ENCODE assay signal across 15 cellular contexts in the genomic region with DNA sequence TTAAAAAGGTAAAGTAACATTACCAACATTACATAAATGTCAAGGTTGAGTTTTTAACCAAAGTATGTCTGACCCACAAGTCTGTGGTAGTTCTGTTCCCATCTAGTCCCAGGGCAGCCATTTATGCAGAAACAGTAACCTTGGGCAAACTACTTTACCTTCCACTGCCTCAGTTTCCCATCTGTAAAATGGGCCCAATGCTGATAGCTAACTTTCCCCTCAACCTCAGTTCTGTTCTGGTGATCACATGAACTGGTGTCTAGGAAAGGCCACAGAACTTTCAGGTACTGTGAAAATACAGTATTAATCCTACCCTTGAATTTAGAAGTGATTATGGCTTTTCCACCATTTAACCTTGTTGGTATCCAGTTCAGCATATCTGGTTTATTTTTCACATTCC.
DNase-seq lines count a peak whose midpoint lies in the region; ATAC-seq, FAIRE-seq and TF ChIP-seq lines count a peak whose summit lies in the region.
"Had no signal": no experiment of that assay in that cellular context is flagged by ENCODE, and none has a peak within 500 bp of the region (broad histone marks: within the 10 kb centered on the region; RNA-seq: fewer than 3 reads in every experiment).

No MANE protein-coding gene starts in this region.

- no peaks in the 10 kb centered on the region for H3K9me1 ChIP-seq in K562 (ENCODE audit: control insufficient read depth, insufficient read depth, low read length)

- H3K9me3 Mint-ChIP-seq in progenitor cell of endocrine pancreas (ENCODE audit: low read depth) = peaks cover 5% of the 10 kb centered on the region
- H3K9me3 Mint-ChIP-seq in GM23338 = no peaks in the 10 kb centered on the region; the same call in 2 of the 3 replicates

- H3K4me2 ChIP-seq in A549 = peak overlapping the region; percentile 25; the same call in 1 of the 3 replicates
- no peak overlapping the region for H3K4me2 ChIP-seq in K562 (ENCODE audit: insufficient read depth, low read length)
- no peak overlapping the region for H3K4me2 ChIP-seq in GM23338

- H3K9me3 ChIP-seq in A549 = peaks cover 7% of the 10 kb centered on the region; the same call in 1 of the 3 replicates
- H3K9me3 ChIP-seq in K562 (replicated peaks; ENCODE audit: control insufficient read depth, insufficient read depth, low read depth, low read length) = no peaks in the 10 kb centered on the region
- H3K9me3 ChIP-seq in liver (ENCODE audit: control insufficient read depth in 4 of 4, low read length in 3 of 4) = no peaks in the 10 kb centered on the region
- no peaks in the 10 kb centered on the region for H3K9me3 ChIP-seq in HAP-1
- H3K9me3 ChIP-seq in left ventricle myocardium inferior (replicated peaks) = no peaks in the 10 kb centered on the region

- H3F3A ChIP-seq in GM23338 (replicated peaks; ENCODE audit: low read depth) = no peaks in the 10 kb centered on the region

- H3K27ac Mint-ChIP-seq in progenitor cell of endocrine pancreas (peak overlapping the region; percentile 8), GM23338 (no peak overlapping the region)

- no peak for ATAC-seq in A549
- ATAC-seq in K562 = no peak
- no peak for ATAC-seq in GM19455 (IDR thresholded peaks at IDR 0.05; ENCODE audit: unreplicated experiment)
- no peak for ATAC-seq in GM23338
- ATAC-seq: Right ventricle myocardium inferior had no signal

- H4K20me1 ChIP-seq in K562 (replicated peaks; ENCODE audit: control insufficient read depth, insufficient read depth, low read length) (no peaks in the 10 kb centered on the region), GM23338 (replicated peaks; ENCODE audit: insufficient read depth) (no peaks in the 10 kb centered on the region)

- FAIRE-seq in A549 (lab: Jason Lieb, UNC) (no peak), K562 (lab: Jason Lieb, UNC) (no peak)
- FAIRE-seq: A204.1 had no signal

- no peak for TF ChIP-seq RAD21 in A549 (conservative IDR thresholded peaks at IDR 0.05 in 1 of 2, IDR thresholded peaks at IDR 0.05 in 1 of 2)
- TF ChIP-seq RAD21 in K562 (CRISPR knock-in tag; conservative IDR thresholded peaks at IDR 0.05 in 1 of 2, IDR thresholded peaks at IDR 0.05 in 1 of 2) = no peak
- TF ChIP-seq RAD21 in liver (IDR thresholded peaks at IDR 0.05) = no peak

- H3K36me3 ChIP-seq in K562 (ENCODE audit: control insufficient read depth, insufficient read depth, low read length) (no peaks in the 10 kb centered on the region), liver (ENCODE audit: control insufficient read depth in 4 of 4, insufficient read depth in 3 of 4, low read depth in 1 of 4, low read length in 3 of 4) (no peaks in the 10 kb centered on the region), HAP-1 (replicated peaks) (no peaks in the 10 kb centered on the region), left ventricle myocardium inferior (no peaks in the 10 kb centered on the region), GM23338 (ENCODE audit: insufficient read depth) (no peaks in the 10 kb centered on the region)

- peaks cover 13% of the 10 kb centered on the region; the same call in 1 of the 2 replicates for H3K9me2 ChIP-seq in GM23338 (ENCODE audit: insufficient read depth)

- H3K9ac ChIP-seq in K562 (ENCODE audit: insufficient read depth in 1 of 2, low read depth in 2 of 2, low read length in 2 of 2) (no peak overlapping the region), liver (ENCODE audit: low read depth in 1 of 2, low read length in 2 of 2) (no peak overlapping the region)

- no peak for TF ChIP-seq CTCF in A549 (IDR thresholded peaks at IDR 0.05)
- TF ChIP-seq CTCF in K562 (IDR thresholded peaks at IDR 0.05 in 2 of 3, conservative IDR thresholded peaks at IDR 0.05 in 1 of 3; ENCODE audit: insufficient read depth in 2 of 3, low read depth in 1 of 3, low read length in 3 of 3) = no peak
- no peak for TF ChIP-seq CTCF in liver (IDR thresholded peaks at IDR 0.05; ENCODE audit: low read depth, low read length, missing input control)
- TF ChIP-seq CTCF in progenitor cell of endocrine pancreas (IDR thresholded peaks at IDR 0.05; ENCODE audit: unreplicated experiment) = no peak
- no peak for TF ChIP-seq CTCF in left ventricle myocardium inferior (IDR thresholded peaks at IDR 0.05; ENCODE audit: borderline replicate concordance)
- TF ChIP-seq CTCF in GM23338 (conservative IDR thresholded peaks at IDR 0.05; ENCODE audit: low read depth in 2 of 2) = no peak

- DNase-seq in A549 (ENCODE audit: low read depth in 1 of 2, low spot score in 1 of 2) = no peak
- no peak for DNase-seq in K562 (ENCODE audit: extremely low read depth in 1 of 4, low spot score in 3 of 4)
- no peak for DNase-seq in progenitor cell of endocrine pancreas (ENCODE audit: low spot score, unreplicated experiment)
- no peak for DNase-seq in HAP-1 (ENCODE audit: low spot score in 2 of 2)
- DNase-seq in left ventricle myocardium inferior = no peak
- DNase-seq in GM23338 (ENCODE audit: low spot score) = no peak
- DNase-seq: COR-L47, NCI-H1930, NCI-H2171, NCI-H510A had no signal

- peaks cover 19% of the 10 kb centered on the region for H3K4me1 Mint-ChIP-seq in progenitor cell of endocrine pancreas (ENCODE audit: low read depth)
- peaks cover 23% of the 10 kb centered on the region for H3K4me1 Mint-ChIP-seq in GM23338

- intact Hi-C loops in K562 (cut with micrococcal nuclease) (no loop called here), left ventricle myocardium inferior (cut with micrococcal nuclease) (no loop called here)

- no peak for TF ChIP-seq POLR2A in A549 (IDR thresholded peaks at IDR 0.05; ENCODE audit: low read length)
- TF ChIP-seq POLR2A in K562 (conservative IDR thresholded peaks at IDR 0.05) = no peak

- H2AFZ ChIP-seq in K562 (ENCODE audit: low read depth, low read length) (no peak overlapping the region), GM23338 (no peak overlapping the region)

- H3K27me3 ChIP-seq in K562 (ENCODE audit: control insufficient read depth in 2 of 2, insufficient read depth in 2 of 2, low read length in 2 of 2) = no peaks in the 10 kb centered on the region
- H3K27me3 ChIP-seq in liver (ENCODE audit: control insufficient read depth in 4 of 4, insufficient read depth in 4 of 4, low read length in 3 of 4) = no peaks in the 10 kb centered on the region
- no peaks in the 10 kb centered on the region for H3K27me3 ChIP-seq in HAP-1 (ENCODE audit: low read depth)
- H3K27me3 ChIP-seq in left ventricle myocardium inferior (ENCODE audit: low read depth) = no peaks in the 10 kb centered on the region
- no peaks in the 10 kb centered on the region for H3K27me3 ChIP-seq in GM23338 (ENCODE audit: insufficient read depth)

- H3K4me3 ChIP-seq in A549 (no peak overlapping the region), K562 (no peak overlapping the region), liver (ENCODE audit: low read depth in 1 of 3, low read length in 3 of 3) (peak overlapping the region in 2 of 3 donors; percentile 6 to 30), HAP-1 (no peak overlapping the region), left ventricle myocardium inferior (no peak overlapping the region), GM23338 (no peak overlapping the region)

- no peaks in the 10 kb centered on the region for H3K27me3 Mint-ChIP-seq in progenitor cell of endocrine pancreas
- H3K27me3 Mint-ChIP-seq in GM23338 (ENCODE audit: insufficient read depth, low read depth, poor library complexity) = peaks cover 2% of the 10 kb centered on the region

- in situ Hi-C loops in K562 (cut with MboI) (no loop called here), HAP-1 (cut with MboI; ENCODE audit: low sequenced_read_pairs) (no loop called here)

- H3K4me1 ChIP-seq in A549 (peaks cover 43% of the 10 kb centered on the region), K562 (replicated peaks in 1 of 2; ENCODE audit: control insufficient read depth in 2 of 2, insufficient read depth in 2 of 2, low read length in 2 of 2) (peaks cover 0 to 18% of the 10 kb centered on the region in 2 experiments; a peak in 4 of 5 replicates), liver (ENCODE audit: control insufficient read depth in 4 of 4, insufficient read depth in 4 of 4, low read length in 3 of 4) (peaks cover 4 to 18% (median 8%) of the 10 kb centered on the region in 4 donors), HAP-1 (no peaks in the 10 kb centered on the region), left ventricle myocardium inferior (peaks cover 52% of the 10 kb centered on the region), GM23338 (ENCODE audit: insufficient read depth) (peaks cover 23% of the 10 kb centered on the region)

- H3K27ac ChIP-seq in A549 = peak overlapping the region; percentile 7 to 94; a peak in 4 of 6 replicates
- no peak overlapping the region for H3K27ac ChIP-seq in K562 (ENCODE audit: extremely low read depth, low read depth, low read length)
- peak overlapping the region; percentile 80 to 86 for H3K27ac ChIP-seq in liver (ENCODE audit: low read depth in 1 of 2, low read length in 2 of 2)
- no peak overlapping the region for H3K27ac ChIP-seq in left ventricle myocardium inferior (replicated peaks)
- no peak overlapping the region for H3K27ac ChIP-seq in GM23338 (ENCODE audit: low read depth)

- H3K79me2 ChIP-seq in K562 (ENCODE audit: control insufficient read depth, insufficient read depth, low read length) = no peaks in the 10 kb centered on the region
- no peaks in the 10 kb centered on the region for H3K79me2 ChIP-seq in GM23338 (replicated peaks; ENCODE audit: insufficient read depth)

- no peaks in the 10 kb centered on the region for H3K36me3 Mint-ChIP-seq in progenitor cell of endocrine pancreas (ENCODE audit: insufficient read depth)
- no peaks in the 10 kb centered on the region for H3K36me3 Mint-ChIP-seq in GM23338 (ENCODE audit: low read depth)

- H3K4me3 Mint-ChIP-seq in progenitor cell of endocrine pancreas (ENCODE audit: low read depth) (no peak overlapping the region), GM23338 (no peak overlapping the region)
- H3K4me3 Mint-ChIP-seq: CD14-positive monocyte had no signal

- CTCF ChIA-PET in A549 (lab: Yijun Ruan, JAX) = interaction anchor here (1.2 to 2.5 kb wide), 2 partner anchors 31 to 137 kb away, joined by 3 to 6 read pairs; no protein-coding TSS in a partner anchor
- CTCF ChIA-PET in K562 (lab: Yijun Ruan, JAX; ENCODE audit: low intra/inter-chr PET ratio) = no interaction called here

- POLR2A ChIA-PET in A549 (lab: Yijun Ruan, JAX) (no interaction called here), K562 (lab: Yijun Ruan, JAX) (no interaction called here)

- no peak for TF ChIP-seq EP300 in A549 (IDR thresholded peaks at IDR 0.05)
- no peak for TF ChIP-seq EP300 in K562 (IDR thresholded peaks at IDR 0.05; ENCODE audit: low read length)

- no TSS peak for BruUV-seq in K562 (replicated peaks; lab: Mats Ljungman, UMichigan)

TF ChIP-seq in A549, 52 proteins besides CTCF, POLR2A, EP300 and RAD21 (continues in another document):
- TF ChIP-seq ZNF302 (CRISPR knock-in tag; IDR thresholded peaks at IDR 0.05) = 0 out of 2 replicates have a peak, but pooled peaks have one; percentile 9

TF ChIP-seq in K562, 482 proteins besides CTCF, POLR2A, EP300 and RAD21 (continues in another document):
- TF ChIP-seq HNRNPLL (IDR thresholded peaks at IDR 0.05; ENCODE audit: low read depth, low read length, poor library complexity, severe bottlenecking) = no peak

TF ChIP-seq in liver, 16 proteins besides CTCF, POLR2A, EP300 and RAD21 (continues in another document):
- no peak for TF ChIP-seq YY1 (IDR thresholded peaks at IDR 0.05)
- no peak for TF ChIP-seq FOXA1 (IDR thresholded peaks at IDR 0.05)
- TF ChIP-seq JUND (IDR thresholded peaks at IDR 0.05) = no peak

Comparison
In these comparisons a context has a peak if more than half of its experiments do, and no peak if none do; other contexts are left out.
1. H3K27ac ChIP-seq: peak in A549 (2 of 2) and liver (2 of 2); none in K562 (single experiment), left ventricle myocardium inferior (single experiment) and GM23338 (single experiment).
2. H3K4me3 ChIP-seq: peak in liver (2 of 3); none in A549 (single experiment), K562 (single experiment), HAP-1 (single experiment), left ventricle myocardium inferior (single experiment) and GM23338 (single experiment).